Comparison of ENCODE assay signal across 8 cellular contexts in genomic region chr2:55231546-55232083, GRCh38. TPM values are rescaled to one million over a fixed set of nuclear protein-coding genes. Genes with fewer than 3 reads are reported as not detected.
DNase-seq lines count a peak whose midpoint lies in the region; ATAC-seq and TF ChIP-seq lines count a peak whose summit lies in the region.

No MANE protein-coding gene starts in this region.

- H3K14ac ChIP-seq in IMR-90 (replicated peaks; ENCODE audit: low read depth, low read length), result peak overlapping the region; percentile 61

- peak overlapping the region; percentile 81 for H3K4me2 ChIP-seq in IMR-90 (ENCODE audit: low read depth, low read length)

- peak overlapping the region; percentile 53 for H4K91ac ChIP-seq in IMR-90 (ENCODE audit: insufficient read depth, low read depth, low read length)

- no peak for TF ChIP-seq RAD21 in IMR-90 (IDR thresholded peaks at IDR 0.05; ENCODE audit: low read length)

- TF ChIP-seq CTCF in IMR-90 (conservative IDR thresholded peaks at IDR 0.05; ENCODE audit: low read depth, low read length), result no peak

- no peaks in the 10 kb centered on the region; the same call in 1 of the 2 replicates for H3K9me1 ChIP-seq in IMR-90 (ENCODE audit: insufficient read depth, low read length)

- H4K5ac ChIP-seq in IMR-90 (ENCODE audit: low read depth, low read length), result peak overlapping the region; percentile 81

- dilution Hi-C loops in IMR-90 (cut with HindIII; ENCODE audit: low sequenced_read_pairs, unreplicated experiment), result no loop called here

- peaks cover 26% of the 10 kb centered on the region; the same call in 1 of the 2 replicates for H4K20me1 ChIP-seq in IMR-90 (ENCODE audit: insufficient read depth, low read length)

- H2AK9ac ChIP-seq in IMR-90 (replicated peaks; ENCODE audit: low read depth, low read length, poor library complexity), result peak overlapping the region; percentile 70

- H2BK5ac ChIP-seq in IMR-90 (ENCODE audit: low read depth, low read length, poor library complexity, severe bottlenecking), result peak overlapping the region; percentile 98

- peak overlapping the region; percentile 57 for H3K23ac ChIP-seq in IMR-90 (ENCODE audit: low read depth, low read length)

- H3K9me3 ChIP-seq in IMR-90 (ENCODE audit: control insufficient read depth, insufficient read depth, low read length) (no peaks in the 10 kb centered on the region), stomach smooth muscle (ENCODE audit: control insufficient read depth in 2 of 2, low read length in 2 of 2) (no peaks in the 10 kb centered on the region)

- no peak overlapping the region for H2BK15ac ChIP-seq in IMR-90 (ENCODE audit: low read depth, low read length)

- peak overlapping the region; percentile 96 to 100 for H4K8ac ChIP-seq in IMR-90 (ENCODE audit: low read depth in 2 of 2, low read length in 2 of 2)

- peak overlapping the region; percentile 36 for H3K56ac ChIP-seq in IMR-90 (ENCODE audit: extremely low read depth, insufficient read depth, low read length)

- peaks cover 27 to 80% of the 10 kb centered on the region in 2 experiments for H3K79me1 ChIP-seq in IMR-90 (ENCODE audit: low read depth in 1 of 2, low read length in 2 of 2)

- POLR2A ChIA-PET in IMR-90 (lab: Charles Lee; ENCODE audit: unreplicated experiment), result no interaction called here

- H3K9ac ChIP-seq in IMR-90 (ENCODE audit: low read depth, low read length) (peak overlapping the region; percentile 98), stomach smooth muscle (ENCODE audit: low read length in 2 of 2) (peak overlapping the region; percentile 98 to 99)

- peak overlapping the region; percentile 76 for H3K4ac ChIP-seq in IMR-90 (ENCODE audit: low read depth, low read length)

- H3K27ac ChIP-seq in IMR-90 (ENCODE audit: insufficient read depth, low read length), result peak overlapping the region; percentile 94
- H3K27ac ChIP-seq in stomach smooth muscle (ENCODE audit: low read length), result peak overlapping the region; percentile 94

- H3K27me3 ChIP-seq in IMR-90 (ENCODE audit: control insufficient read depth, insufficient read depth, low read length), result no peaks in the 10 kb centered on the region
- H3K27me3 ChIP-seq in stomach smooth muscle (ENCODE audit: control insufficient read depth in 1 of 2, insufficient read depth in 2 of 2, low read length in 2 of 2), result no peaks in the 10 kb centered on the region

- CTCF ChIA-PET in IMR-90 (lab: Yijun Ruan, JAX), result no interaction called here

- DNase-seq in EL (peak; percentile 38), IMR-90 (peak; percentile 10), amniotic epithelial cell (ENCODE audit: low read depth) (peak; percentile 18), iris pigment epithelial cell (ENCODE audit: low read depth) (peak; percentile 28), NCI-H1930 (lab: John Stamatoyannopoulos, UW) (no peak)
- DNase-seq in stimulated activated CD4-positive, alpha-beta T cell treated with anti-CD3 and anti-CD28 coated beads, Interleukin-4, amount 100 ng/mL, for 1 hour, result no peak

- in situ Hi-C loops in IMR-90 (cut with MboI; ENCODE audit: low sequenced_read_pairs), result no loop called here

- H2BK120ac ChIP-seq in IMR-90 (ENCODE audit: low read depth, low read length), result peak overlapping the region; percentile 0; the same call in 1 of the 2 replicates

- no CpG with 5 or more reads among the region's 13 CpGs for WGBS in IMR-90 (ENCODE audit: extremely low coverage in 2 of 2, insufficient read length in 1 of 2), 2 experiments

- H2AK5ac ChIP-seq in IMR-90 (ENCODE audit: low read depth, low read length), result peak overlapping the region; percentile 59

- H3K4me1 ChIP-seq in IMR-90 (ENCODE audit: control insufficient read depth, insufficient read depth, low read length) (peaks cover 3% of the 10 kb centered on the region; the same call in 1 of the 2 replicates), stomach smooth muscle (ENCODE audit: control insufficient read depth, insufficient read depth, low read length) (peaks cover 15% of the 10 kb centered on the region)

- H2BK20ac ChIP-seq in IMR-90 (ENCODE audit: low read depth, low read length), result no peak overlapping the region

- H3K18ac ChIP-seq in IMR-90 (ENCODE audit: low read depth, low read length), result peak overlapping the region; percentile 35

- BruUV-seq in IMR-90 (replicated peaks; lab: Mats Ljungman, UMichigan), result no TSS peak

- peaks cover 21% of the 10 kb centered on the region for H3K36me3 ChIP-seq in IMR-90 (ENCODE audit: control insufficient read depth, insufficient read depth, low read length)
- peaks cover 16 to 20% of the 10 kb centered on the region in 2 donors for H3K36me3 ChIP-seq in stomach smooth muscle (ENCODE audit: control insufficient read depth in 2 of 2, insufficient read depth in 2 of 2, low read length in 2 of 2)

- intact Hi-C loops in IMR-90 (cut with micrococcal nuclease), result loop anchor here (2.0 to 5.0 kb wide), 2 partner anchors 129 to 183 kb away; no protein-coding TSS in a partner anchor

- peak overlapping the region; percentile 87 for H2AFZ ChIP-seq in IMR-90 (replicated peaks; ENCODE audit: low read length, poor library complexity)

- no peak for TF ChIP-seq POLR2A in IMR-90 (IDR thresholded peaks at IDR 0.05; ENCODE audit: low read depth, low read length)

- H3K4me3 ChIP-seq in IMR-90 (ENCODE audit: insufficient read depth, low read depth, low read length), result peak overlapping the region; percentile 75
- peak overlapping the region; percentile 96 to 99 for H3K4me3 ChIP-seq in stomach smooth muscle (ENCODE audit: low read length in 2 of 2)

- ATAC-seq in IMR-90 (ENCODE audit: low read depth), result peak; percentile 30
- ATAC-seq in GM21528 (IDR thresholded peaks at IDR 0.05; ENCODE audit: low FRiP score, unreplicated experiment), result no peak

TF ChIP-seq in IMR-90, 13 proteins besides CTCF, POLR2A, EP300 and RAD21:
- no peak for TF ChIP-seq MAZ (IDR thresholded peaks at IDR 0.05; ENCODE audit: borderline replicate concordance, low read depth, low read length)
- no peak for TF ChIP-seq CHD1 (IDR thresholded peaks at IDR 0.05; ENCODE audit: low read depth, low read length)
- no peak for TF ChIP-seq MXI1 (IDR thresholded peaks at IDR 0.05; ENCODE audit: borderline replicate concordance, low read depth, low read length)
- TF ChIP-seq CEBPB (IDR thresholded peaks at IDR 0.05; ENCODE audit: low read depth, low read length), result no peak
- TF ChIP-seq SMC3 (IDR thresholded peaks at IDR 0.05; ENCODE audit: low read depth, low read length), result no peak
- no peak for TF ChIP-seq BHLHE40 (IDR thresholded peaks at IDR 0.05; ENCODE audit: low read depth, low read length)
- no peak for TF ChIP-seq RCOR1 (IDR thresholded peaks at IDR 0.05; ENCODE audit: insufficient replicate concordance, low read length)
- no peak for TF ChIP-seq RFX5 (IDR thresholded peaks at IDR 0.05; ENCODE audit: low read depth, low read length)
- no peak for TF ChIP-seq ELK1 (IDR thresholded peaks at IDR 0.05; ENCODE audit: borderline replicate concordance, low read depth, low read length)
- TF ChIP-seq MAFK (IDR thresholded peaks at IDR 0.05; ENCODE audit: low read depth, low read length), result no peak
- TF ChIP-seq FOS (IDR thresholded peaks at IDR 0.05; ENCODE audit: low read depth, low read length), result no peak
- TF ChIP-seq USF2 (IDR thresholded peaks at IDR 0.05; ENCODE audit: low read depth, low read length), result no peak
- TF ChIP-seq NFE2L2 (IDR thresholded peaks at IDR 0.05; ENCODE audit: low read depth, low read length), result no peak

RNA-seq across cellular contexts. Expression of gene CLHC1, which starts 0.5 kb away (rescaled TPM):
- total RNA-seq in IMR-90 (2012; rRNA removed), result 2.3 and 4.7 TPM in 2 replicates
- 4.1 and 5.3 TPM in 2 replicates for polyA plus RNA-seq in IMR-90 (2012; rRNA removed)
- polyA plus RNA-seq in IMR-90 (2012; cell fraction: cytosol; rRNA removed), result 0.16 and 0.27 TPM in 2 replicates
- polyA plus RNA-seq in IMR-90 (2012; cell fraction: nucleus; rRNA removed; ENCODE audit: low replicate concordance), result 2.9 and 17.4 TPM in 2 replicates

RNA-seq across cellular contexts. Expression of gene RPS27A, which starts 0.9 kb away (rescaled TPM):
- total RNA-seq in IMR-90 (2012; rRNA removed), result 496 and 1,448 TPM in 2 replicates
- 1,344 and 1,421 TPM in 2 replicates for polyA plus RNA-seq in IMR-90 (2012; rRNA removed)
- 503 and 1,026 TPM in 2 replicates for polyA plus RNA-seq in IMR-90 (2012; cell fraction: cytosol; rRNA removed)
- 81.5 and 788 TPM in 2 replicates for polyA plus RNA-seq in IMR-90 (2012; cell fraction: nucleus; rRNA removed; ENCODE audit: low replicate concordance)

RNA-seq across cellular contexts. Expression of gene MTIF2, which starts 37.4 kb away (rescaled TPM):
- 22.6 and 33.3 TPM in 2 replicates for total RNA-seq in IMR-90 (2012; rRNA removed)
- polyA plus RNA-seq in IMR-90 (2012; rRNA removed), result 9.5 and 10.8 TPM in 2 replicates
- 2.1 and 3.2 TPM in 2 replicates for polyA plus RNA-seq in IMR-90 (2012; cell fraction: cytosol; rRNA removed)
- polyA plus RNA-seq in IMR-90 (2012; cell fraction: nucleus; rRNA removed; ENCODE audit: low replicate concordance), result 7.4 and 13.7 TPM in 2 replicates

Comparison
In these comparisons a context has a peak if more than half of its experiments do, and no peak if none do; other contexts are left out.
1. DNase-seq: peak in EL (single experiment), IMR-90 (single experiment), amniotic epithelial cell (single experiment) and iris pigment epithelial cell (single experiment); none in stimulated activated CD4-positive, alpha-beta T cell treated with anti-CD3 and anti-CD28 coated beads, Interleukin-4, amount 100 ng/mL, for 1 hour (single experiment) and NCI-H1930 (0 of 2).